Comparison of ENCODE assay signal across 35 cellular contexts in genomic region chr5:163755505-163755904, GRCh38.
"Had no signal": no experiment of that assay in that cellular context is flagged by ENCODE, and none has a peak within 500 bp of the region (broad histone marks: within the 10 kb centered on the region; RNA-seq: fewer than 3 reads in every experiment).

No MANE protein-coding gene starts in this region.

- DNase-seq: Karpas-422, Kasumi-1, KBM-7, KG1, MG63, MM.1S, MV-4-11, NCI-H1048, NCI-H1092, NCI-H1092 treated with DMSO at 0.1 percent for 48 hours, NCI-H1105, NCI-H1105 treated with DMSO at 0.1 percent for 48 hours, NCI-H1417, NCI-H1417 treated with DMSO at 0.1 percent for 48 hours, NCI-H1436, NCI-H1436 treated with DMSO at 0.1 percent for 48 hours, NCI-H146, NCI-H1694, NCI-H1694 treated with DMSO at 0.1 percent for 48 hours, NCI-H187, NCI-H187 treated with DMSO at 0.1 percent for 48 hours, NCI-H1930, NCI-H2029, NCI-H2029 treated with DMSO at 0.1 percent for 48 hours, NCI-H2081, NCI-H2081 treated with DMSO at 0.1 percent for 48 hours, NCI-H2107, NCI-H2171, NCI-H2171 treated with DMSO at 0.1 percent for 48 hours, NCI-H2227 treated with DMSO at 0.1 percent for 48 hours, NCI-H226, NCI-H345, NCI-H446, NCI-H446 treated with DMSO at 0.1 percent for 48 hours had no signal

- H3K4me3 ChIP-seq: MG63 had no signal

- H3K4me2 ChIP-seq: KMS-11 had no signal

- H3K27ac ChIP-seq: KMS-11 had no signal

- H3K9me3 ChIP-seq: MG63 had no signal

- H3K36me3 ChIP-seq: MG63 had no signal

- H3K9ac ChIP-seq: KMS-11 had no signal
